Comparison of ENCODE assay signal across 22 cellular contexts in the genomic region with DNA sequence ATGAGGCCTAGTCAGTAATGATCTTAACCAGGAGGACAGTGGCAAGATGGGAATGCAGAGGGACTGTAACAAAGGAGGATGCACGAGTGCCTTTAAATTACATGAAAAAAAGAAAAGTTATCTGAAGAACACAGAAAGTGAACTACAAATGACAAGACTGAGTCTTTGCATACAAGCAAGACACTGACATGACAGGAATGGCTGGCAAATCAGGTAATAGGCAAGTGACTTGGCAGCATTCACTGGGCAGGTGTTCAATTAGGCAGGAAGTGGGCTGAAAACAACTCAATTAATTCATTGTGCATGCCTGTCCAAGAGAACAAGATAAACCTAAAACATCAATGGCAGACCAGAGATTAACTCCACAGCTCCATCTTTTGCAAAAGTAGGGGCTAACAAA. TPM values are rescaled to one million over a fixed set of nuclear protein-coding genes. Genes with fewer than 3 reads are reported as not detected.
DNase-seq lines count a peak whose midpoint lies in the region; ATAC-seq lines count a peak whose summit lies in the region.
"Had no signal": no experiment of that assay in that cellular context is flagged by ENCODE, and none has a peak within 500 bp of the region (broad histone marks: within the 10 kb centered on the region; RNA-seq: fewer than 3 reads in every experiment).

No MANE protein-coding gene starts in this region.

- H3K9me3 Mint-ChIP-seq in activated CD4-positive, alpha-beta T cell treated with anti-CD3 and anti-CD28 coated beads, Interleukin-2, amount 10 ng/mL, durations not matched to agents 24 days and 14 days, result no peaks in the 10 kb centered on the region
- H3K9me3 Mint-ChIP-seq: activated CD4-positive, alpha-beta memory T cell treated with anti-CD3 and anti-CD28 coated beads for 36 hours; activated naive CD8-positive, alpha-beta T cell treated with anti-CD3 and anti-CD28 coated beads for 36 hours; activated T-cell treated with anti-CD3 and anti-CD28 coated beads, Interleukin-2, amount 50 U/mL, for 24 hours; stimulated activated naive CD8-positive, alpha-beta T cell treated with anti-CD3 and anti-CD28 coated beads, Interleukin-15, amount 100 ng/mL, for 72 hours; T-cell had no signal

- no peak overlapping the region for H2AFZ ChIP-seq in neuronal stem cell (ENCODE audit: low read length)

- no peak overlapping the region for H2AK5ac ChIP-seq in neuronal stem cell (ENCODE audit: low read depth, low read length)

- no peak overlapping the region for H3K9ac ChIP-seq in neuronal stem cell (ENCODE audit: low read depth, low read length, poor library complexity)

- WGBS in neuronal stem cell (ENCODE audit: extremely low coverage in 2 of 2, insufficient read length in 2 of 2, insufficient replicate concordance in 1 of 2), 2 donors, result no CpG with 5 or more reads among the region's 1 CpG

- peak; percentile 38 for DNase-seq in NCI-H2171 treated with DMSO at 0.1 percent for 48 hours (lab: John Stamatoyannopoulos, UW)
- no peak for DNase-seq in NCI-H2171 (lab: John Stamatoyannopoulos, UW)
- peak; percentile 35 for DNase-seq in NCI-H1694 (lab: John Stamatoyannopoulos, UW)
- peak; percentile 79 for DNase-seq in NCI-H774 (lab: John Stamatoyannopoulos, UW)
- no peak for DNase-seq in neuronal stem cell (ENCODE audit: low spot score)
- no peak for DNase-seq in activated CD4-positive, alpha-beta T cell treated with anti-CD3 and anti-CD28 coated beads, Interleukin-2, amount 10 ng/mL, durations not matched to agents 24 days and 14 days
- DNase-seq in retina, result no peak
- DNase-seq: activated CD4-positive, alpha-beta memory T cell treated with anti-CD3 and anti-CD28 coated beads for 36 hours; activated naive CD8-positive, alpha-beta T cell treated with anti-CD3 and anti-CD28 coated beads for 36 hours; activated T-cell treated with anti-CD3 and anti-CD28 coated beads, Interleukin-2, amount 50 U/mL, for 24 hours; left lung; mucosa of descending colon; occipital lobe; stimulated activated naive CD8-positive, alpha-beta T cell treated with anti-CD3 and anti-CD28 coated beads, Interleukin-15, amount 100 ng/mL, for 72 hours; T-cell; upper lobe of left lung had no signal

- H2BK5ac ChIP-seq in neuronal stem cell (ENCODE audit: low read length), result no peak overlapping the region

- H3K4me2 ChIP-seq in neuronal stem cell (ENCODE audit: insufficient read depth, low read length, poor library complexity, severe bottlenecking), result no peak overlapping the region
- H3K4me2 ChIP-seq: A549 had no signal

- H4K8ac ChIP-seq in neuronal stem cell (ENCODE audit: low read depth, low read length), result no peak overlapping the region

- intact Hi-C loops in activated CD4-positive, alpha-beta T cell treated with anti-CD3 and anti-CD28 coated beads, Interleukin-2, amount 10 ng/mL, durations not matched to agents 24 days and 14 days (cut with micrococcal nuclease), result no loop called here

- H2BK12ac ChIP-seq in neuronal stem cell (ENCODE audit: low read length), result no peak overlapping the region

- no peak overlapping the region for H3K4me3 ChIP-seq in neuronal stem cell (ENCODE audit: low read length in 2 of 2)
- H3K4me3 ChIP-seq: A549, breast epithelium, gastroesophageal sphincter, left lung, mucosa of descending colon, upper lobe of left lung had no signal

- H3K27ac ChIP-seq in neuronal stem cell (replicated peaks; ENCODE audit: low read length), result peak overlapping the region; percentile 9
- H3K27ac ChIP-seq: A549, breast epithelium, gastroesophageal sphincter, left lung, upper lobe of left lung had no signal

- H3K4me1 ChIP-seq in neuronal stem cell (ENCODE audit: control insufficient read depth in 2 of 2, insufficient read depth in 1 of 2, low read depth in 1 of 2, low read length in 2 of 2), result peaks cover 15 to 21% of the 10 kb centered on the region in 2 donors
- H3K4me1 ChIP-seq: A549 had no signal

- H3K4me1 Mint-ChIP-seq in activated CD4-positive, alpha-beta T cell treated with anti-CD3 and anti-CD28 coated beads, Interleukin-2, amount 10 ng/mL, durations not matched to agents 24 days and 14 days, result peaks cover 58% of the 10 kb centered on the region

- H3K14ac ChIP-seq in neuronal stem cell (ENCODE audit: low read length), result no peak overlapping the region

- H3K4me3 Mint-ChIP-seq in activated CD4-positive, alpha-beta T cell treated with anti-CD3 and anti-CD28 coated beads, Interleukin-2, amount 10 ng/mL, durations not matched to agents 24 days and 14 days, result no peak overlapping the region
- H3K4me3 Mint-ChIP-seq: activated CD4-positive, alpha-beta memory T cell treated with anti-CD3 and anti-CD28 coated beads for 36 hours; activated naive CD8-positive, alpha-beta T cell treated with anti-CD3 and anti-CD28 coated beads for 36 hours; activated T-cell treated with anti-CD3 and anti-CD28 coated beads, Interleukin-2, amount 50 U/mL, for 24 hours; stimulated activated naive CD8-positive, alpha-beta T cell treated with anti-CD3 and anti-CD28 coated beads, Interleukin-15, amount 100 ng/mL, for 72 hours; T-cell had no signal

- no peak overlapping the region for H2BK120ac ChIP-seq in neuronal stem cell (ENCODE audit: low read depth, low read length)

- H3K36me3 Mint-ChIP-seq in activated CD4-positive, alpha-beta T cell treated with anti-CD3 and anti-CD28 coated beads, Interleukin-2, amount 10 ng/mL, durations not matched to agents 24 days and 14 days (ENCODE audit: low read depth), result peaks cover 10% of the 10 kb centered on the region
- H3K36me3 Mint-ChIP-seq: activated CD4-positive, alpha-beta memory T cell treated with anti-CD3 and anti-CD28 coated beads for 36 hours; activated naive CD8-positive, alpha-beta T cell treated with anti-CD3 and anti-CD28 coated beads for 36 hours; T-cell had no signal

- no peak for ATAC-seq in HG02610 (IDR thresholded peaks at IDR 0.05; ENCODE audit: unreplicated experiment)
- ATAC-seq: A549; gastroesophageal sphincter; HepG2; left lung; mucosa of descending colon; sciatic nerve; stimulated activated naive CD8-positive, alpha-beta T cell treated with anti-CD3 and anti-CD28 coated beads, Interleukin-15, amount 100 ng/mL, for 72 hours; T-cell had no signal

- H3K4ac ChIP-seq in neuronal stem cell (ENCODE audit: low read length), result no peak overlapping the region

- H3K18ac ChIP-seq in neuronal stem cell (ENCODE audit: low read length), result no peak overlapping the region

- H3K23ac ChIP-seq in neuronal stem cell (ENCODE audit: low read depth, low read length, poor library complexity), result no peak overlapping the region

- no peak overlapping the region for H4K91ac ChIP-seq in neuronal stem cell (ENCODE audit: low read depth, low read length, poor library complexity)

- no peak overlapping the region for H2BK15ac ChIP-seq in neuronal stem cell (ENCODE audit: low read length)

- H3K27me3 Mint-ChIP-seq in activated CD4-positive, alpha-beta T cell treated with anti-CD3 and anti-CD28 coated beads, Interleukin-2, amount 10 ng/mL, durations not matched to agents 24 days and 14 days, result no peaks in the 10 kb centered on the region
- H3K27me3 Mint-ChIP-seq: activated CD4-positive, alpha-beta memory T cell treated with anti-CD3 and anti-CD28 coated beads for 36 hours; activated naive CD8-positive, alpha-beta T cell treated with anti-CD3 and anti-CD28 coated beads for 36 hours; activated T-cell treated with anti-CD3 and anti-CD28 coated beads, Interleukin-2, amount 50 U/mL, for 24 hours; stimulated activated naive CD8-positive, alpha-beta T cell treated with anti-CD3 and anti-CD28 coated beads, Interleukin-15, amount 100 ng/mL, for 72 hours; T-cell had no signal

- no peaks in the 10 kb centered on the region for H3K27me3 ChIP-seq in neuronal stem cell (ENCODE audit: control insufficient read depth in 3 of 3, insufficient read depth in 3 of 3, low read depth in 1 of 3, low read length in 3 of 3)
- H3K27me3 ChIP-seq: breast epithelium, gastroesophageal sphincter, left lung, upper lobe of left lung had no signal

- peaks cover 2% of the 10 kb centered on the region for H3K79me1 ChIP-seq in neuronal stem cell (ENCODE audit: low read depth, low read length)

- H3K27ac Mint-ChIP-seq in activated CD4-positive, alpha-beta T cell treated with anti-CD3 and anti-CD28 coated beads, Interleukin-2, amount 10 ng/mL, durations not matched to agents 24 days and 14 days, result no peak overlapping the region
- H3K27ac Mint-ChIP-seq: activated CD4-positive, alpha-beta memory T cell treated with anti-CD3 and anti-CD28 coated beads for 36 hours; activated naive CD8-positive, alpha-beta T cell treated with anti-CD3 and anti-CD28 coated beads for 36 hours; activated T-cell treated with anti-CD3 and anti-CD28 coated beads, Interleukin-2, amount 50 U/mL, for 24 hours had no signal

- H3K36me3 ChIP-seq in neuronal stem cell (replicated peaks in 1 of 2; ENCODE audit: control insufficient read depth in 2 of 2, insufficient read depth in 2 of 2, low read length in 2 of 2), result no peaks in the 10 kb centered on the region
- H3K36me3 ChIP-seq: breast epithelium, left lung, upper lobe of left lung had no signal

- no peaks in the 10 kb centered on the region for H3K9me3 ChIP-seq in neuronal stem cell (replicated peaks in 1 of 2; ENCODE audit: control insufficient read depth in 2 of 2, insufficient read depth in 1 of 2, low read depth in 1 of 2, low read length in 2 of 2)
- H3K9me3 ChIP-seq: A549, breast epithelium, gastroesophageal sphincter, left lung, mucosa of descending colon, upper lobe of left lung had no signal

RNA-seq across cellular contexts. Expression of a gene that starts 24.0 kb away (rescaled TPM):
- 43.7 TPM for polyA plus RNA-seq in neuronal stem cell (2013, experiment 1 of 2)
- 48.5 TPM for polyA plus RNA-seq in neuronal stem cell (2013, experiment 2 of 2)
- 30.0 and 33.7 TPM in 2 replicates for total RNA-seq in activated CD4-positive, alpha-beta T cell treated with anti-CD3 and anti-CD28 coated beads, Interleukin-2, amount 10 ng/mL, durations not matched to agents 24 days and 14 days

Comparison
In these comparisons a context has a peak if more than half of its experiments do, and no peak if none do; other contexts are left out.
1. DNase-seq: peak in NCI-H2171 treated with DMSO at 0.1 percent for 48 hours (single experiment), NCI-H1694 (single experiment) and NCI-H774 (single experiment); none in NCI-H2171 (single experiment), neuronal stem cell (single experiment), activated CD4-positive, alpha-beta T cell treated with anti-CD3 and anti-CD28 coated beads, Interleukin-2, amount 10 ng/mL, durations not matched to agents 24 days and 14 days (single experiment) and retina (single experiment).